ENCODE assay signal across 23 cellular contexts in the genomic region with DNA sequence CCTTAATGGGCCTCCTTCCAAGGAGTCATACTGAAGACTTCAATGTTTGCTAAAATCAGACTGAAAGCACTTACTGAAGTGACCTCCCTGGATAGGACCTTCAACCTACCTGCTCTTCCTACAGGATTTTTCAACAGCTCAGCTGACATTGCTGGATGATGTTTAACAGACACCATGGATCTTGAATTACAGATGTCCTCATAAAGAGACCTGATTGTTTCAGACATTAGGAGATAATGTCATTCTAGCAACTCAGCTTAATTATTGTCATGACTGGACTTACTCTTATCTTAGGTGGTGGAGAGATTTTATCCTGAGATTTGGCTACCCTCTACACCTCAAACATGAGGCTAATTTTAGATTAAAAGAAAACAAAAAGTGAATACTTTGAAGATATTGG.
A peak's percentile ranks its signal among the peaks of the same experiment; 100 is the strongest.
DNase-seq lines count a peak whose midpoint lies in the region; ATAC-seq and TF ChIP-seq lines count a peak whose summit lies in the region.
"Had no signal": no experiment of that assay in that cellular context is flagged by ENCODE, and none has a peak within 500 bp of the region (broad histone marks: within the 10 kb centered on the region; RNA-seq: fewer than 3 reads in every experiment).

No MANE protein-coding gene starts in this region.

- no peak overlapping the region for H3K4me3 Mint-ChIP-seq in stimulated activated naive CD8-positive, alpha-beta T cell treated with anti-CD3 and anti-CD28 coated beads, Interleukin-15, Interleukin-2, amounts not matched to agents 100 ng/mL and 50 ng/mL, for 24 hours
- H3K4me3 Mint-ChIP-seq in stimulated activated naive CD8-positive, alpha-beta T cell treated with anti-CD3 and anti-CD28 coated beads, Interleukin-15, amount 100 ng/mL, for 72 hours, result no peak overlapping the region
- H3K4me3 Mint-ChIP-seq in chondrocyte (ENCODE audit: unreplicated experiment), result no peak overlapping the region
- no peak overlapping the region for H3K4me3 Mint-ChIP-seq in progenitor cell of endocrine pancreas (ENCODE audit: low read depth)
- H3K4me3 Mint-ChIP-seq: nephron progenitor cell had no signal

- H3K4me1 Mint-ChIP-seq in stimulated activated naive CD8-positive, alpha-beta T cell treated with anti-CD3 and anti-CD28 coated beads, Interleukin-15, Interleukin-2, amounts not matched to agents 100 ng/mL and 50 ng/mL, for 24 hours (ENCODE audit: low read depth), result peaks cover 52% of the 10 kb centered on the region
- H3K4me1 Mint-ChIP-seq in stimulated activated naive CD8-positive, alpha-beta T cell treated with anti-CD3 and anti-CD28 coated beads, Interleukin-15, amount 100 ng/mL, for 72 hours, result peaks cover 33% of the 10 kb centered on the region
- H3K4me1 Mint-ChIP-seq in chondrocyte (ENCODE audit: low read depth) (peaks cover 74% of the 10 kb centered on the region), progenitor cell of endocrine pancreas (ENCODE audit: low read depth) (peaks cover 34% of the 10 kb centered on the region)

- H3K36me3 Mint-ChIP-seq in stimulated activated naive CD8-positive, alpha-beta T cell treated with anti-CD3 and anti-CD28 coated beads, Interleukin-15, Interleukin-2, amounts not matched to agents 100 ng/mL and 50 ng/mL, for 24 hours (ENCODE audit: low read depth), result peaks cover 74% of the 10 kb centered on the region
- H3K36me3 Mint-ChIP-seq in chondrocyte (ENCODE audit: low read depth) (peaks cover 18% of the 10 kb centered on the region), progenitor cell of endocrine pancreas (ENCODE audit: insufficient read depth) (peaks cover 24% of the 10 kb centered on the region)

- H3K4me3 ChIP-seq in MG63, result no peak overlapping the region
- H3K4me3 ChIP-seq: HAP-1, heart right ventricle, vagina had no signal

- POLR2A ChIA-PET in GM10248 (lab: Yijun Ruan, JAX), result no interaction called here

- DNase-seq in stimulated activated naive CD8-positive, alpha-beta T cell treated with anti-CD3 and anti-CD28 coated beads, Interleukin-15, amount 100 ng/mL, for 72 hours, result no peak
- DNase-seq in chondrocyte (ENCODE audit: low spot score) (no peak), progenitor cell of endocrine pancreas (ENCODE audit: low spot score, unreplicated experiment) (no peak), GM10248 (ENCODE audit: extremely low spot score) (no peak), MG63 (no peak)
- no peak for DNase-seq in stimulated activated naive CD4-positive, alpha-beta T cell (lab: John Stamatoyannopoulos, UW)
- DNase-seq: activated effector memory CD4-positive, alpha-beta T cell treated with Interleukin-2 at 50 U/mL for 16 hours; anterior cingulate cortex; Caco-2; heart right ventricle; KBM-7; mammary epithelial cell; NCI-H2081 treated with DMSO at 0.1 percent for 48 hours; NCI-H524; nephron progenitor cell; SHP77; stimulated activated CD4-positive, alpha-beta T cell treated with anti-CD3 and anti-CD28 coated beads, Interleukin-12 subunit alpha, Interleukin-12 subunit beta, amount 100 ng/mL, for 4 hours; T-helper 2 cell; WERI-Rb-1 had no signal

- no peak for ATAC-seq in stimulated activated naive CD8-positive, alpha-beta T cell treated with anti-CD3 and anti-CD28 coated beads, Interleukin-15, amount 100 ng/mL, for 72 hours
- no peak for ATAC-seq in HG03342 (IDR thresholded peaks at IDR 0.05; ENCODE audit: unreplicated experiment)

- peaks cover 54% of the 10 kb centered on the region for H3K36me3 ChIP-seq in MG63

- no peaks in the 10 kb centered on the region for H3K9me3 Mint-ChIP-seq in stimulated activated naive CD8-positive, alpha-beta T cell treated with anti-CD3 and anti-CD28 coated beads, Interleukin-15, Interleukin-2, amounts not matched to agents 100 ng/mL and 50 ng/mL, for 24 hours
- no peaks in the 10 kb centered on the region for H3K9me3 Mint-ChIP-seq in stimulated activated naive CD8-positive, alpha-beta T cell treated with anti-CD3 and anti-CD28 coated beads, Interleukin-15, amount 100 ng/mL, for 72 hours
- no peaks in the 10 kb centered on the region for H3K9me3 Mint-ChIP-seq in chondrocyte (ENCODE audit: low read depth)
- no peaks in the 10 kb centered on the region for H3K9me3 Mint-ChIP-seq in progenitor cell of endocrine pancreas (ENCODE audit: low read depth)
- H3K9me3 Mint-ChIP-seq: nephron progenitor cell had no signal

- peak overlapping the region; percentile 38 for H3K27ac Mint-ChIP-seq in stimulated activated naive CD8-positive, alpha-beta T cell treated with anti-CD3 and anti-CD28 coated beads, Interleukin-15, Interleukin-2, amounts not matched to agents 100 ng/mL and 50 ng/mL, for 24 hours
- H3K27ac Mint-ChIP-seq in stimulated activated naive CD8-positive, alpha-beta T cell treated with anti-CD3 and anti-CD28 coated beads, Interleukin-15, amount 100 ng/mL, for 72 hours, result no peak overlapping the region
- peak overlapping the region; percentile 72 for H3K27ac Mint-ChIP-seq in chondrocyte (ENCODE audit: unreplicated experiment)
- H3K27ac Mint-ChIP-seq in progenitor cell of endocrine pancreas, result peak overlapping the region; percentile 1
- H3K27ac Mint-ChIP-seq: nephron progenitor cell had no signal

- CTCF ChIA-PET in GM10248 (lab: Yijun Ruan, JAX), result interaction anchor here (0.7 to 0.9 kb wide), 2 partner anchors 14 to 19 kb away, joined by 3 to 4 read pairs; no protein-coding TSS in a partner anchor

- no peak for TF ChIP-seq CTCF in chondrocyte (IDR thresholded peaks at IDR 0.05)
- TF ChIP-seq CTCF in progenitor cell of endocrine pancreas (IDR thresholded peaks at IDR 0.05; ENCODE audit: unreplicated experiment), result no peak
- no peak for TF ChIP-seq CTCF in GM10248 (IDR thresholded peaks at IDR 0.05; ENCODE audit: control extremely low read depth, extremely low read depth, low read depth, missing control alignments)

- no peaks in the 10 kb centered on the region for H3K27me3 Mint-ChIP-seq in stimulated activated naive CD8-positive, alpha-beta T cell treated with anti-CD3 and anti-CD28 coated beads, Interleukin-15, Interleukin-2, amounts not matched to agents 100 ng/mL and 50 ng/mL, for 24 hours
- H3K27me3 Mint-ChIP-seq in stimulated activated naive CD8-positive, alpha-beta T cell treated with anti-CD3 and anti-CD28 coated beads, Interleukin-15, amount 100 ng/mL, for 72 hours, result no peaks in the 10 kb centered on the region
- H3K27me3 Mint-ChIP-seq in chondrocyte (ENCODE audit: low read depth) (no peaks in the 10 kb centered on the region), progenitor cell of endocrine pancreas (no peaks in the 10 kb centered on the region)

- H3K9me3 ChIP-seq in MG63, result no peaks in the 10 kb centered on the region
- H3K9me3 ChIP-seq: Caco-2, HAP-1, heart right ventricle, vagina had no signal

- no peaks in the 10 kb centered on the region for H3K27me3 ChIP-seq in MG63
- H3K27me3 ChIP-seq: heart right ventricle, vagina had no signal

Comparison
In these comparisons a context has a peak if more than half of its experiments do, and no peak if none do; other contexts are left out.
1. H3K27ac Mint-ChIP-seq: peak in stimulated activated naive CD8-positive, alpha-beta T cell treated with anti-CD3 and anti-CD28 coated beads, Interleukin-15, Interleukin-2, amounts not matched to agents 100 ng/mL and 50 ng/mL, for 24 hours (single experiment), chondrocyte (single experiment) and progenitor cell of endocrine pancreas (single experiment); none in stimulated activated naive CD8-positive, alpha-beta T cell treated with anti-CD3 and anti-CD28 coated beads, Interleukin-15, amount 100 ng/mL, for 72 hours (0 of 2).